Comparison of ENCODE assay signal across 21 cellular contexts in genomic region chr21:46560568-46561447, GRCh38. TPM values are rescaled to one million over a fixed set of nuclear protein-coding genes. Genes with fewer than 3 reads are reported as not detected.
DNase-seq lines count a peak whose midpoint lies in the region; ATAC-seq and TF ChIP-seq lines count a peak whose summit lies in the region.
"Had no signal": no experiment of that assay in that cellular context is flagged by ENCODE, and none has a peak within 500 bp of the region (broad histone marks: within the 10 kb centered on the region; RNA-seq: fewer than 3 reads in every experiment).

No MANE protein-coding gene starts in this region.

- H3K9me3 Mint-ChIP-seq in activated CD4-positive, alpha-beta memory T cell treated with anti-CD3 and anti-CD28 coated beads, Interleukin-2, amount 10 ng/mL, durations not matched to agents 7 days and 5 days = no peaks in the 10 kb centered on the region
- H3K9me3 Mint-ChIP-seq in type B pancreatic cell = no peaks in the 10 kb centered on the region

- DNase-seq in right atrium auricular region (ENCODE audit: low spot score) (peak; percentile 57), Right ventricle myocardium superior (no peak), lower leg skin (ENCODE audit: low spot score in 2 of 2) (peak; percentile 11 to 82), type B pancreatic cell (ENCODE audit: extremely low spot score, unreplicated experiment) (peak; percentile 64), LoVo (ENCODE audit: low spot score) (no peak), medulla oblongata (ENCODE audit: extremely low spot score) (no peak)
- DNase-seq in activated CD4-positive, alpha-beta memory T cell treated with anti-CD3 and anti-CD28 coated beads, Interleukin-2, amount 10 ng/mL, durations not matched to agents 7 days and 5 days = peak; percentile 17
- DNase-seq: activated CD4-positive, CD25-positive, alpha-beta regulatory T cell treated with anti-CD3 and anti-CD28 coated beads, Interleukin-2, amount 50 U/mL, for 72 hours; AML-193; DMS79; GM23248; mesenchymal stem cell; MM.1S; RPMI8226; stimulated activated naive CD4-positive, alpha-beta T cell treated with Interleukin-2 at 50 U/mL for 16 hours had no signal

- H3K27ac ChIP-seq in right atrium auricular region = no peak overlapping the region
- H3K27ac ChIP-seq: GM23248, pancreas had no signal

- H3K27me3 Mint-ChIP-seq in activated CD4-positive, alpha-beta memory T cell treated with anti-CD3 and anti-CD28 coated beads, Interleukin-2, amount 10 ng/mL, durations not matched to agents 7 days and 5 days = no peaks in the 10 kb centered on the region
- no peaks in the 10 kb centered on the region for H3K27me3 Mint-ChIP-seq in type B pancreatic cell

- H3K4me3 Mint-ChIP-seq in activated CD4-positive, alpha-beta memory T cell treated with anti-CD3 and anti-CD28 coated beads, Interleukin-2, amount 10 ng/mL, durations not matched to agents 7 days and 5 days = no peak overlapping the region
- H3K4me3 Mint-ChIP-seq in type B pancreatic cell = no peak overlapping the region

- intact Hi-C loops in Right ventricle myocardium superior (cut with DNase I) = no loop called here
- intact Hi-C loops in lower leg skin (cut with DNase I; ENCODE audit: low total_unique reads) = no loop called here

- no peaks in the 10 kb centered on the region for H3K9me3 ChIP-seq in right atrium auricular region
- H3K9me3 ChIP-seq: pancreas had no signal

- ATAC-seq in Right ventricle myocardium superior (ENCODE audit: poor library complexity) = no peak
- no peak for ATAC-seq in HG02623 (IDR thresholded peaks at IDR 0.05; ENCODE audit: unreplicated experiment)
- ATAC-seq: pancreas had no signal

- no peak for TF ChIP-seq CTCF in right atrium auricular region (IDR thresholded peaks at IDR 0.05)
- TF ChIP-seq CTCF in lower leg skin (IDR thresholded peaks at IDR 0.05) = no peak
- TF ChIP-seq CTCF in type B pancreatic cell (conservative IDR thresholded peaks at IDR 0.05) = no peak

- H3K36me3 ChIP-seq in right atrium auricular region = peaks cover 77% of the 10 kb centered on the region

- TF ChIP-seq POLR2A in lower leg skin (IDR thresholded peaks at IDR 0.05) = no peak

- H3K4me3 ChIP-seq in right atrium auricular region (no peak overlapping the region), lower leg skin (ENCODE audit: low read depth, poor library complexity, severe bottlenecking) (no peak overlapping the region)
- H3K4me3 ChIP-seq: cardiac muscle cell, GM23248, pancreas, smooth muscle cell had no signal

- peak overlapping the region; percentile 92 for H3K27ac Mint-ChIP-seq in activated CD4-positive, alpha-beta memory T cell treated with anti-CD3 and anti-CD28 coated beads, Interleukin-2, amount 10 ng/mL, durations not matched to agents 7 days and 5 days
- no peak overlapping the region for H3K27ac Mint-ChIP-seq in type B pancreatic cell

- peaks cover 67% of the 10 kb centered on the region for H3K36me3 Mint-ChIP-seq in activated CD4-positive, alpha-beta memory T cell treated with anti-CD3 and anti-CD28 coated beads, Interleukin-2, amount 10 ng/mL, durations not matched to agents 7 days and 5 days (ENCODE audit: low read depth)
- peaks cover 14% of the 10 kb centered on the region for H3K36me3 Mint-ChIP-seq in type B pancreatic cell

- 91 to 92% methylated on average over 14 to 19 of the region's 19 CpGs for WGBS in lower leg skin, 2 donors

- H3K4me1 Mint-ChIP-seq in activated CD4-positive, alpha-beta memory T cell treated with anti-CD3 and anti-CD28 coated beads, Interleukin-2, amount 10 ng/mL, durations not matched to agents 7 days and 5 days = peaks cover 33% of the 10 kb centered on the region
- H3K4me1 Mint-ChIP-seq in type B pancreatic cell (ENCODE audit: unreplicated experiment) = no peaks in the 10 kb centered on the region

- peaks cover 0 to 12% of the 10 kb centered on the region in 2 donors for H3K4me1 ChIP-seq in right atrium auricular region
- H3K4me1 ChIP-seq: pancreas had no signal

- CTCF ChIA-PET in activated CD4-positive, alpha-beta memory T cell treated with anti-CD3 and anti-CD28 coated beads, Interleukin-2, amount 10 ng/mL, durations not matched to agents 7 days and 5 days (lab: Charles Lee) = interaction anchor here (1.1 to 1.6 kb wide), 2 partner anchors 10 to 79 kb away, joined by 3 to 4 read pairs; no protein-coding TSS in a partner anchor

- H3K27me3 ChIP-seq in right atrium auricular region = no peaks in the 10 kb centered on the region
- H3K27me3 ChIP-seq: cardiac muscle cell, pancreas had no signal

- POLR2A ChIA-PET in activated CD4-positive, alpha-beta memory T cell treated with anti-CD3 and anti-CD28 coated beads, Interleukin-2, amount 10 ng/mL, durations not matched to agents 7 days and 5 days (lab: Charles Lee) = interaction anchor here (0.8 to 4.5 kb wide), 6 partner anchors 9 to 103 kb away, joined by 3 to 52 read pairs (median 14); partner anchors contain the start of genes DIP2A and PRMT2

RNA-seq across cellular contexts. Expression of gene S100B, which starts 44.1 kb away (rescaled TPM):
- total RNA-seq in right atrium auricular region (1 to 10 TPM; 4.5 to 5.8 TPM), Right ventricle myocardium superior (5.5 TPM), lower leg skin (10 to 100 TPM in 3 of 4 donors, 1 to 10 TPM in 1; 5.4 to 18.3 (median 13.7) TPM), type B pancreatic cell (ENCODE audit: low replicate concordance) (5.5 TPM in 1 of 2 replicates, not detected in the other)
- total RNA-seq in activated CD4-positive, alpha-beta memory T cell treated with anti-CD3 and anti-CD28 coated beads, Interleukin-2, amount 10 ng/mL, durations not matched to agents 7 days and 5 days = not detected
- total RNA-seq: fibroblast of villous mesenchyme, GM23248, HT1080, smooth muscle cell had no signal

Comparison
In these comparisons a context has a peak if more than half of its experiments do, and no peak if none do; other contexts are left out.
1. DNase-seq: peak in right atrium auricular region (single experiment), activated CD4-positive, alpha-beta memory T cell treated with anti-CD3 and anti-CD28 coated beads, Interleukin-2, amount 10 ng/mL, durations not matched to agents 7 days and 5 days (single experiment), lower leg skin (2 of 2) and type B pancreatic cell (single experiment); none in Right ventricle myocardium superior (single experiment), LoVo (single experiment) and medulla oblongata (single experiment).